In the genomic region with DNA sequence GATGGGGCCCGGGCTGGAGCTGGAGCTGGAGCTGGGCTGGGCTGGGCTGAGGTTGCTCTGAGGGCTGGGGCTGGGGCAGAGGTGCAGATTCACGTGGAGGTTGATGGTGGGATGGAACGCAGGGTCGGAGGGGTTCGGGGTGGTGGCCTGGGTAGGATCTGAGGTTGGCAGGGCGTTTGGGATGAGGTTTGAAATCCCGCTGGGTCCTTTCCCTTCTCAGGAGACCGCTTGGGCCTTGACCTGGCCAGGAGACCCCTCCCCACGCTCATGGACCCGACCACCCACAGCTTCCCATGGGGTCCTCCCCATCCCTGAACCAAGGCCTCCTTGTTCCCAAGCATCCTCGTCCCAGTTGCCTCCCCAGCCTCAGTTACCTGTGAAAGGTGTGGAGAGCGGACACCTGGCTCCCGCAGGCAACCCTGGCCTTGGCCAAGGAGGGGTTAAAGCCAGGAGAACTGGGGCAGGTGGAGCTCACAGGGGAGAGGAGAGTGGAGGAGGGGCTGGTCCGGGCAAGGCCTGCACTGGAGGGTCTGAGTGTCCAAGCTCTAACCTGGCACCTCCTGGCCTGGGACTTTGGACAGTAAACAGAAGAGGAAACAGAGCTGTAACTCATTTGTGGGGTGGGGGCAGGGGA, we compare ENCODE assay signal across 1 cellular context.
TF ChIP-seq lines count a peak whose summit lies in the region.

A gene with protein sequence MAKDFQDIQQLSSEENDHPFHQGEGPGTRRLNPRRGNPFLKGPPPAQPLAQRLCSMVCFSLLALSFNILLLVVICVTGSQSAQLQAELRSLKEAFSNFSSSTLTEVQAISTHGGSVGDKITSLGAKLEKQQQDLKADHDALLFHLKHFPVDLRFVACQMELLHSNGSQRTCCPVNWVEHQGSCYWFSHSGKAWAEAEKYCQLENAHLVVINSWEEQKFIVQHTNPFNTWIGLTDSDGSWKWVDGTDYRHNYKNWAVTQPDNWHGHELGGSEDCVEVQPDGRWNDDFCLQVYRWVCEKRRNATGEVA (minus strand): TSS at position 582 of the 634 bp plus-strand sequence. CDS start 582 bp downstream, outside the sequence.

TF ChIP-seq in liver, 16 proteins besides CTCF, POLR2A, EP300 and RAD21:
- peak; percentile 72 to 75 for TF ChIP-seq RXRA (IDR thresholded peaks at IDR 0.05)
- TF ChIP-seq, protein P1, sequence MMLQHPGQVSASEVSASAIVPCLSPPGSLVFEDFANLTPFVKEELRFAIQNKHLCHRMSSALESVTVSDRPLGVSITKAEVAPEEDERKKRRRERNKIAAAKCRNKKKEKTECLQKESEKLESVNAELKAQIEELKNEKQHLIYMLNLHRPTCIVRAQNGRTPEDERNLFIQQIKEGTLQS (IDR thresholded peaks at IDR 0.05) = peak; percentile 51
- TF ChIP-seq FOXA2 (IDR thresholded peaks at IDR 0.05) = no peak
- TF ChIP-seq EGR1 (IDR thresholded peaks at IDR 0.05; ENCODE audit: low read depth in 2 of 2) = peak in 1 of 2 donors; percentile 48
- TF ChIP-seq SP1 (IDR thresholded peaks at IDR 0.05) = peak; percentile 97
- TF ChIP-seq HNF4G (IDR thresholded peaks at IDR 0.05) = peak; percentile 76
- TF ChIP-seq GABPA (IDR thresholded peaks at IDR 0.05 in 1 of 2, conservative IDR thresholded peaks at IDR 0.05 in 1 of 2) = no peak
- TF ChIP-seq, protein P2, sequence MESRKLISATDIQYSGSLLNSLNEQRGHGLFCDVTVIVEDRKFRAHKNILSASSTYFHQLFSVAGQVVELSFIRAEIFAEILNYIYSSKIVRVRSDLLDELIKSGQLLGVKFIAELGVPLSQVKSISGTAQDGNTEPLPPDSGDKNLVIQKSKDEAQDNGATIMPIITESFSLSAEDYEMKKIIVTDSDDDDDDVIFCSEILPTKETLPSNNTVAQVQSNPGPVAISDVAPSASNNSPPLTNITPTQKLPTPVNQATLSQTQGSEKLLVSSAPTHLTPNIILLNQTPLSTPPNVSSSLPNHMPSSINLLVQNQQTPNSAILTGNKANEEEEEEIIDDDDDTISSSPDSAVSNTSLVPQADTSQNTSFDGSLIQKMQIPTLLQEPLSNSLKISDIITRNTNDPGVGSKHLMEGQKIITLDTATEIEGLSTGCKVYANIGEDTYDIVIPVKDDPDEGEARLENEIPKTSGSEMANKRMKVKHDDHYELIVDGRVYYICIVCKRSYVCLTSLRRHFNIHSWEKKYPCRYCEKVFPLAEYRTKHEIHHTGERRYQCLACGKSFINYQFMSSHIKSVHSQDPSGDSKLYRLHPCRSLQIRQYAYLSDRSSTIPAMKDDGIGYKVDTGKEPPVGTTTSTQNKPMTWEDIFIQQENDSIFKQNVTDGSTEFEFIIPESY (IDR thresholded peaks at IDR 0.05) = no peak
- TF ChIP-seq, protein P3, sequence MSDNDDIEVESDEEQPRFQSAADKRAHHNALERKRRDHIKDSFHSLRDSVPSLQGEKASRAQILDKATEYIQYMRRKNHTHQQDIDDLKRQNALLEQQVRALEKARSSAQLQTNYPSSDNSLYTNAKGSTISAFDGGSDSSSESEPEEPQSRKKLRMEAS (IDR thresholded peaks at IDR 0.05) = peak; percentile 80
- peak; percentile 86 to 91 for TF ChIP-seq HNF4A (conservative IDR thresholded peaks at IDR 0.05)
- TF ChIP-seq JUND (IDR thresholded peaks at IDR 0.05) = peak; percentile 41 to 69
- TF ChIP-seq NR2F2 (IDR thresholded peaks at IDR 0.05) = peak; percentile 11
- no peak for TF ChIP-seq YY1 (IDR thresholded peaks at IDR 0.05)
- no peak for TF ChIP-seq TAF1 (conservative IDR thresholded peaks at IDR 0.05)
- TF ChIP-seq, protein P4, sequence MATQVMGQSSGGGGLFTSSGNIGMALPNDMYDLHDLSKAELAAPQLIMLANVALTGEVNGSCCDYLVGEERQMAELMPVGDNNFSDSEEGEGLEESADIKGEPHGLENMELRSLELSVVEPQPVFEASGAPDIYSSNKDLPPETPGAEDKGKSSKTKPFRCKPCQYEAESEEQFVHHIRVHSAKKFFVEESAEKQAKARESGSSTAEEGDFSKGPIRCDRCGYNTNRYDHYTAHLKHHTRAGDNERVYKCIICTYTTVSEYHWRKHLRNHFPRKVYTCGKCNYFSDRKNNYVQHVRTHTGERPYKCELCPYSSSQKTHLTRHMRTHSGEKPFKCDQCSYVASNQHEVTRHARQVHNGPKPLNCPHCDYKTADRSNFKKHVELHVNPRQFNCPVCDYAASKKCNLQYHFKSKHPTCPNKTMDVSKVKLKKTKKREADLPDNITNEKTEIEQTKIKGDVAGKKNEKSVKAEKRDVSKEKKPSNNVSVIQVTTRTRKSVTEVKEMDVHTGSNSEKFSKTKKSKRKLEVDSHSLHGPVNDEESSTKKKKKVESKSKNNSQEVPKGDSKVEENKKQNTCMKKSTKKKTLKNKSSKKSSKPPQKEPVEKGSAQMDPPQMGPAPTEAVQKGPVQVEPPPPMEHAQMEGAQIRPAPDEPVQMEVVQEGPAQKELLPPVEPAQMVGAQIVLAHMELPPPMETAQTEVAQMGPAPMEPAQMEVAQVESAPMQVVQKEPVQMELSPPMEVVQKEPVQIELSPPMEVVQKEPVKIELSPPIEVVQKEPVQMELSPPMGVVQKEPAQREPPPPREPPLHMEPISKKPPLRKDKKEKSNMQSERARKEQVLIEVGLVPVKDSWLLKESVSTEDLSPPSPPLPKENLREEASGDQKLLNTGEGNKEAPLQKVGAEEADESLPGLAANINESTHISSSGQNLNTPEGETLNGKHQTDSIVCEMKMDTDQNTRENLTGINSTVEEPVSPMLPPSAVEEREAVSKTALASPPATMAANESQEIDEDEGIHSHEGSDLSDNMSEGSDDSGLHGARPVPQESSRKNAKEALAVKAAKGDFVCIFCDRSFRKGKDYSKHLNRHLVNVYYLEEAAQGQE (IDR thresholded peaks at IDR 0.05) = peak; percentile 46
- TF ChIP-seq FOXA1 (IDR thresholded peaks at IDR 0.05) = no peak
TF ChIP-seq in liver: peak in this region for 10.
